In genomic region chr16:28304214-28304613, GRCh38 we compare ENCODE assay signal across 1 cellular context.
TF ChIP-seq lines count a peak whose summit lies in the region.

No MANE protein-coding gene starts in this region.

TF ChIP-seq in K562, 482 proteins besides CTCF, POLR2A, EP300 and RAD21 (continued from another document and continues in another):
- TF ChIP-seq CREB3 (tag; conservative IDR thresholded peaks at IDR 0.05; ENCODE audit: low read depth) (no peak; the same call in 1 of the 2 replicates), LARP7 (IDR thresholded peaks at IDR 0.05) (no peak), RFX7 (CRISPR knock-in tag; IDR thresholded peaks at IDR 0.05) (no peak), SMARCE1 (IDR thresholded peaks at IDR 0.05) (no peak), HINFP (tag; conservative IDR thresholded peaks at IDR 0.05; ENCODE audit: low read depth) (no peak), E2F5 (CRISPR knock-in tag; IDR thresholded peaks at IDR 0.05) (peak; percentile 33; the same call in 1 of the 2 replicates), L3MBTL2 (IDR thresholded peaks at IDR 0.05) (0 out of 2 replicates have a peak, but pooled peaks have one; percentile 24), NUFIP1 (IDR thresholded peaks at IDR 0.05; ENCODE audit: partially characterized antibody) (no peak), CHD1 (IDR thresholded peaks at IDR 0.05; ENCODE audit: low read length) (no peak), GTF2B (IDR thresholded peaks at IDR 0.05; ENCODE audit: extremely low read depth, insufficient read length) (no peak), HLTF (IDR thresholded peaks at IDR 0.05) (no peak), MYBL2 (IDR thresholded peaks at IDR 0.05; ENCODE audit: low read depth) (no peak), MYBL2 (CRISPR knock-in tag; IDR thresholded peaks at IDR 0.05; ENCODE audit: borderline replicate concordance) (no peak), HDAC1 (IDR thresholded peaks at IDR 0.05) (0 out of 4 replicates have a peak, but pooled peaks of 1 of the 2 experiments have one; percentile 25), JUND (IDR thresholded peaks at IDR 0.05; ENCODE audit: borderline replicate concordance, low read depth, low read length) (no peak), JUND (tag; IDR thresholded peaks at IDR 0.05; ENCODE audit: borderline replicate concordance, low read depth, low read length) (no peak; the same call in 2 of the 3 replicates), PATZ1 (CRISPR knock-in tag; IDR thresholded peaks at IDR 0.05; ENCODE audit: borderline replicate concordance) (no peak), EZH2 (IDR thresholded peaks at IDR 0.05; ENCODE audit: borderline replicate concordance, low read depth, low read length) (no peak), EP400 (IDR thresholded peaks at IDR 0.05) (no peak), AFF4 (CRISPR knock-in tag; IDR thresholded peaks at IDR 0.05) (peak; percentile 66; the same call in 1 of the 2 replicates), ID3 (CRISPR knock-in tag; IDR thresholded peaks at IDR 0.05) (no peak), ID3 (tag; IDR thresholded peaks at IDR 0.05) (no peak), MTA1 (IDR thresholded peaks at IDR 0.05; ENCODE audit: borderline replicate concordance) (no peak), CTCFL (IDR thresholded peaks at IDR 0.05; ENCODE audit: borderline replicate concordance, insufficient read depth, low read depth, low read length, poor library complexity, severe bottlenecking) (no peak), TFAP4 (CRISPR knock-in tag; IDR thresholded peaks at IDR 0.05; ENCODE audit: borderline replicate concordance) (peak; percentile 75), ZNF134 (CRISPR knock-in tag; conservative IDR thresholded peaks at IDR 0.05) (no peak), HMBOX1 (IDR thresholded peaks at IDR 0.05) (no peak), NR2C1 (IDR thresholded peaks at IDR 0.05) (no peak), NR2C1 (tag; IDR thresholded peaks at IDR 0.05) (no peak; the same call in 1 of the 2 replicates), ZBTB26 (CRISPR knock-in tag; IDR thresholded peaks at IDR 0.05) (no peak), ZNF324 (CRISPR knock-in tag; IDR thresholded peaks at IDR 0.05) (no peak), SMAD2 (IDR thresholded peaks at IDR 0.05; ENCODE audit: low read depth, low read length) (no peak), SUPT5H (IDR thresholded peaks at IDR 0.05) (no peak), DACH1 (IDR thresholded peaks at IDR 0.05; ENCODE audit: partially characterized antibody) (no peak), THAP12 (CRISPR knock-in tag; IDR thresholded peaks at IDR 0.05) (no peak), MBD2 (IDR thresholded peaks at IDR 0.05; ENCODE audit: borderline replicate concordance, low read depth) (no peak), NR2C2 (CRISPR knock-in tag; IDR thresholded peaks at IDR 0.05) (peak; percentile 70), NR2C2 (tag; IDR thresholded peaks at IDR 0.05) (no peak), IRF2 (CRISPR knock-in tag; IDR thresholded peaks at IDR 0.05) (no peak), TBL1XR1 (IDR thresholded peaks at IDR 0.05; ENCODE audit: low read length in 2 of 2) (no peak), ATF1 (CRISPR knock-in tag; IDR thresholded peaks at IDR 0.05) (peak; percentile 36; the same call in 1 of the 2 replicates), ATF1 (tag; IDR thresholded peaks at IDR 0.05) (no peak), GMEB1 (CRISPR knock-in tag; IDR thresholded peaks at IDR 0.05) (no peak), POLR2G (IDR thresholded peaks at IDR 0.05; ENCODE audit: low read depth, low read length) (no peak)
